ENCODE assay signal across 2 cellular contexts in the genomic region with DNA sequence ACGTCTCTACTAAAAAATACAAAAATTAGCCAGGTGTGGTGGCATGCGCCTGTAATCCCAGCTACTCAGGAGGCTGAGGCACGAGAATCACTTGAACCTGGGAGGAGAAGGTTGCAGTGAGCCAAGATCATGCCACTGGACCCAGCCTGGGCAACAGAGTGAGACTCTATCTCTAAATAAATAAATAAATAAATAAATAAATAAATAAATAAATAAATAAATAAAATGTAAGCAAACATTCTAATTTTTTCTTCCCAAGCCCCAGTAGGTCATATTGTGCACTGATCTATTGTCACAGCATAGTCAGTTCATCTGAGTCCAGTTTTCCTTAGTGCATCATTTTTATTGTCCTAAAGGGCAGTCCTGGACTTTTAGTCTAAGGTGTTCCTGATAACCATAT. TPM values are rescaled to one million over a fixed set of nuclear protein-coding genes. Genes with fewer than 3 reads are reported as not detected.
"Had no signal": no experiment of that assay in that cellular context is flagged by ENCODE, and none has a peak within 500 bp of the region (broad histone marks: within the 10 kb centered on the region; RNA-seq: fewer than 3 reads in every experiment).

No MANE protein-coding gene starts in this region.

RNA-seq across cellular contexts. Expression of gene DBX2, which starts 44.5 kb away (rescaled TPM):
- polyA plus RNA-seq: stomach, thymus had no signal
